ENCODE assay signal across 18 cellular contexts in the genomic region with DNA sequence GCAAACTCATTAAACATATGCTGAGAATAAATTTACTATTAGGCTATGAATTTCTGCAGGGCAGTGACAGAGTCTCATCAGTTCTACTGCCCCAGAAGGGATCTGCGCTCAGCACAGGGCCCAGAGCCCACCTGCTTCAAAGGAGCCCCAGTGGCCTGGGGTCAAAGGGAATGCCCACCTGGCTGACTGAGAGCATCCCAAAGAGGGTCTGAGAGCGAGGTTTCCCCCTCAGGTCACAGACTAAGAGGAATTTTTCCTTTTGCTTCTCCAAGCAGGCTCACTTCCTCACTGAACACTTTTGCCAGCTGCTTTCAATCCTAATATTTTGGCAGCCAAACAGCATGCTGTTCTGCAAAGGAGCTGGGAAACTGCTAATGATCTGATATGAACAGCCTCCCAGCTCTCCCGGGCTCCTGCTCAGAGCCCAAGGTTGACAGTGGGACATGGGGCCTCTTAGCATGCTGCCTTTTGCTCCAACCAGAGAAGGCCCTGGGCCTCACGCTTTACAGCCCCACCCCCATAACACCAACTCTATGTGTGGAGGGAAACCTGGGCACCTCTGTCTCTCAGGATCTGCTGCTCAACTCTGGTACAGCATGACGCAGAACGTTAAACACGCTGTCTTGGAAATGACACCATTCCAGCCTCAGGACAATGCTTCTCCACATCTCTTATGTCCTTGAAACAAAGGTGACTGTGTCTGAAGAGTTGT.
"Had no signal": no experiment of that assay in that cellular context is flagged by ENCODE, and none has a peak within 500 bp of the region (broad histone marks: within the 10 kb centered on the region; RNA-seq: fewer than 3 reads in every experiment).

No MANE protein-coding gene starts in this region.

- H3K27ac ChIP-seq: adrenal gland, dorsolateral prefrontal cortex, parathyroid adenoma, tibial artery, uterus, VCaP had no signal

- ATAC-seq: activated CD4-positive, alpha-beta T cell treated with anti-CD3 and anti-CD28 coated beads for 36 hours; activated naive CD4-positive, alpha-beta T cell treated with anti-CD3 and anti-CD28 coated beads, Interleukin-2, amount 50 U/mL, for 72 hours; naive thymus-derived CD8-positive, alpha-beta T cell; stimulated activated naive B cell treated with anti-CD40 and anti-IgM and Interleukin-4, amounts not matched to agents 10 μg/mL and 1 μg/mL and 100 μg/mL, for 72 hours had no signal

- H3K4me1 ChIP-seq: adrenal gland, parathyroid adenoma, uterus had no signal

- H3K27me3 ChIP-seq: adrenal gland, tibial artery, uterus had no signal

- H3K36me3 ChIP-seq: adrenal gland, tibial artery, uterus had no signal

- DNase-seq: activated CD4-positive, alpha-beta T cell treated with anti-CD3 and anti-CD28 coated beads for 36 hours; activated CD4-positive, alpha-beta T cell treated with anti-CD3 and anti-CD28 coated beads, Interleukin-2, amount 50 U/mL, for 48 hours; activated gamma-delta T cell treated with Interleukin-2 at 50 U/mL for 16 hours; activated T-cell treated with anti-CD3 and anti-CD28 coated beads for 4 hours; dorsolateral prefrontal cortex; hypothalamus; kidney; mesendoderm; naive thymus-derived CD8-positive, alpha-beta T cell; stimulated activated naive B cell treated with anti-CD40 and anti-IgM and Interleukin-4, amounts not matched to agents 10 μg/mL and 1 μg/mL and 100 μg/mL, for 72 hours; SW 1271; T-helper 2 cell; tibial artery had no signal

- H3K4me3 ChIP-seq: adrenal gland, dorsolateral prefrontal cortex, tibial artery, uterus had no signal

- H3K9me3 ChIP-seq: adrenal gland, tibial artery, uterus had no signal
